In genomic region chrX:109172091-109172602, GRCh38 we compare ENCODE assay signal across 35 cellular contexts.
DNase-seq lines count a peak whose midpoint lies in the region; ATAC-seq, FAIRE-seq and TF ChIP-seq lines count a peak whose summit lies in the region.
"Had no signal": no experiment of that assay in that cellular context is flagged by ENCODE, and none has a peak within 500 bp of the region (broad histone marks: within the 10 kb centered on the region; RNA-seq: fewer than 3 reads in every experiment).

No MANE protein-coding gene starts in this region.

- TF ChIP-seq POLR2A in gastroesophageal sphincter (IDR thresholded peaks at IDR 0.05) (no peak), transverse colon (IDR thresholded peaks at IDR 0.05) (no peak)

- H3K4me3 ChIP-seq in gastroesophageal sphincter (no peak overlapping the region), kidney (ENCODE audit: low read length in 2 of 2) (no peak overlapping the region), upper lobe of right lung (no peak overlapping the region), transverse colon (no peak overlapping the region)
- H3K4me3 ChIP-seq: A549; BLaER1; BLaER1 treated with 17β-estradiol and CSF1 and Interleukin-3, amounts not matched to agents 10 nM and 100 nM had no signal

- H3K9me3 Mint-ChIP-seq in chondrocyte (ENCODE audit: low read depth): peaks cover 7% of the 10 kb centered on the region
- H3K9me3 Mint-ChIP-seq: CD4-positive, alpha-beta T cell had no signal

- no peak overlapping the region for H3K4me3 Mint-ChIP-seq in chondrocyte (ENCODE audit: unreplicated experiment)
- H3K4me3 Mint-ChIP-seq: B cell; CD14-positive monocyte; CD4-positive, alpha-beta memory T cell; CD4-positive, alpha-beta T cell; CD4-positive, CD25-positive, alpha-beta regulatory T cell; CD8-positive, alpha-beta memory T cell; CD8-positive, alpha-beta T cell had no signal

- H3K9ac ChIP-seq in kidney (ENCODE audit: low read length in 2 of 2): no peak overlapping the region
- H3K9ac ChIP-seq: BLaER1; BLaER1 treated with 17β-estradiol and CSF1 and Interleukin-3, amounts not matched to agents 10 nM and 100 nM had no signal

- in situ Hi-C loops in transverse colon (cut with MboI; ENCODE audit: low pct_ligation_motif_present in 1 of 4, low pct_unique_long_range_greater_than_20kb in 1 of 4, low sequenced_read_pairs in 3 of 4): no loop called here

- H3K36me3 Mint-ChIP-seq in chondrocyte (ENCODE audit: low read depth): no peaks in the 10 kb centered on the region
- H3K36me3 Mint-ChIP-seq: CD14-positive monocyte; CD4-positive, alpha-beta memory T cell; CD4-positive, CD25-positive, alpha-beta regulatory T cell; CD8-positive, alpha-beta memory T cell; CD8-positive, alpha-beta T cell had no signal

- TF ChIP-seq CTCF in chondrocyte (IDR thresholded peaks at IDR 0.05): no peak
- TF ChIP-seq CTCF in gastroesophageal sphincter (IDR thresholded peaks at IDR 0.05): no peak
- TF ChIP-seq CTCF in kidney (IDR thresholded peaks at IDR 0.05; ENCODE audit: borderline replicate concordance, extremely low read depth, insufficient read depth): no peak
- TF ChIP-seq CTCF in upper lobe of right lung (IDR thresholded peaks at IDR 0.05): no peak
- no peak for TF ChIP-seq CTCF in transverse colon (IDR thresholded peaks at IDR 0.05)

- no peak overlapping the region for H3K27ac Mint-ChIP-seq in chondrocyte (ENCODE audit: unreplicated experiment)
- H3K27ac Mint-ChIP-seq: B cell; CD14-positive monocyte; CD4-positive, alpha-beta memory T cell; CD4-positive, alpha-beta T cell; CD4-positive, CD25-positive, alpha-beta regulatory T cell; CD8-positive, alpha-beta memory T cell; CD8-positive, alpha-beta T cell had no signal

- WGBS in gastroesophageal sphincter (ENCODE audit: low coverage in 1 of 2), 2 donors: no CpG with 5 or more reads among the region's 4 CpGs
- WGBS in transverse colon (ENCODE audit: low coverage in 1 of 2), 2 donors: 77% methylated on average over 4 of the region's 4 CpGs; no CpG with 5 or more reads in 1 of the 2 donors

- H3K9me3 ChIP-seq in gastroesophageal sphincter (peaks cover 0 to 8% (median 0%) of the 10 kb centered on the region in 3 donors), kidney (ENCODE audit: control insufficient read depth in 1 of 2, low read length in 2 of 2) (peaks cover 0 to 3% of the 10 kb centered on the region in 2 donors), upper lobe of right lung (no peaks in the 10 kb centered on the region), transverse colon (no peaks in the 10 kb centered on the region)
- H3K9me3 ChIP-seq: A549, BE2C, Caco-2 had no signal

- intact Hi-C loops in kidney (cut with DNase I): no loop called here
- intact Hi-C loops in Right ventricle myocardium inferior (cut with DNase I): no loop called here
- intact Hi-C loops in upper lobe of right lung (cut with DNase I): no loop called here
- intact Hi-C loops in transverse colon (cut with DNase I; ENCODE audit: low total_unique reads): no loop called here

- H3K4me1 ChIP-seq in gastroesophageal sphincter (no peaks in the 10 kb centered on the region), kidney (ENCODE audit: control insufficient read depth in 1 of 2, insufficient read depth in 1 of 2, low read depth in 1 of 2, low read length in 2 of 2) (no peaks in the 10 kb centered on the region), upper lobe of right lung (no peaks in the 10 kb centered on the region), transverse colon (no peaks in the 10 kb centered on the region)
- H3K4me1 ChIP-seq: A549; BE2C; BLaER1; BLaER1 treated with 17β-estradiol and CSF1 and Interleukin-3, amounts not matched to agents 10 nM and 100 nM; Caco-2 had no signal

- no peak overlapping the region for H3K27ac ChIP-seq in gastroesophageal sphincter
- no peak overlapping the region for H3K27ac ChIP-seq in kidney (ENCODE audit: low read depth in 2 of 2, low read length in 2 of 2)
- H3K27ac ChIP-seq in upper lobe of right lung: no peak overlapping the region
- no peak overlapping the region for H3K27ac ChIP-seq in transverse colon
- H3K27ac ChIP-seq: 22Rv1; A549; BLaER1; BLaER1 treated with 17β-estradiol and CSF1 and Interleukin-3, amounts not matched to agents 10 nM and 100 nM; C4-2B had no signal

- TF ChIP-seq EP300 in gastroesophageal sphincter (IDR thresholded peaks at IDR 0.05) (no peak), transverse colon (IDR thresholded peaks at IDR 0.05; ENCODE audit: low read depth) (no peak)

- peaks cover 2% of the 10 kb centered on the region for H3K27me3 Mint-ChIP-seq in chondrocyte (ENCODE audit: low read depth)
- H3K27me3 Mint-ChIP-seq: B cell; CD4-positive, alpha-beta memory T cell; CD4-positive, alpha-beta T cell; CD4-positive, CD25-positive, alpha-beta regulatory T cell had no signal

- H3K36me3 ChIP-seq in gastroesophageal sphincter (no peaks in the 10 kb centered on the region), kidney (ENCODE audit: control insufficient read depth in 1 of 2, insufficient read depth in 2 of 2, low read length in 2 of 2) (no peaks in the 10 kb centered on the region), upper lobe of right lung (no peaks in the 10 kb centered on the region), transverse colon (no peaks in the 10 kb centered on the region)
- H3K36me3 ChIP-seq: BE2C; BLaER1; BLaER1 treated with 17β-estradiol and CSF1 and Interleukin-3, amounts not matched to agents 10 nM and 100 nM had no signal

- no peaks in the 10 kb centered on the region for H3K4me1 Mint-ChIP-seq in chondrocyte (ENCODE audit: low read depth)
- H3K4me1 Mint-ChIP-seq: B cell; CD14-positive monocyte; CD4-positive, alpha-beta memory T cell; CD4-positive, CD25-positive, alpha-beta regulatory T cell; CD8-positive, alpha-beta memory T cell had no signal

- peak; percentile 86 for DNase-seq in chondrocyte (ENCODE audit: low spot score)
- DNase-seq in kidney: peak; percentile 32
- DNase-seq in Right ventricle myocardium inferior (ENCODE audit: missing footprints): no peak
- DNase-seq in upper lobe of right lung: no peak
- DNase-seq in transverse colon: no peak
- DNase-seq: 8988T; ACHN; AML-193; BE2C; C1 segment of cervical spinal cord; Caco-2; Calu3; CD4-positive, alpha-beta memory T cell; CD4-positive, alpha-beta T cell; CD4-positive, CD25-positive, alpha-beta regulatory T cell; CD8-positive, alpha-beta memory T cell; CD8-positive, alpha-beta T cell; COR-L47; DMS 273 treated with DMSO at 0.1 percent for 48 hours; DMS153; DMS53; DMS79; DMS79 treated with DMSO at 0.1 percent for 48 hours; DND-41; EL had no signal

- H3K27me3 ChIP-seq in gastroesophageal sphincter (no peaks in the 10 kb centered on the region), upper lobe of right lung (no peaks in the 10 kb centered on the region), transverse colon (no peaks in the 10 kb centered on the region)
- H3K27me3 ChIP-seq: BE2C had no signal

- FAIRE-seq in kidney (lab: Jason Lieb, UNC): no peak
- FAIRE-seq: A204.1, D721Med had no signal

- ATAC-seq in gastroesophageal sphincter: peak; percentile 25
- ATAC-seq in Right ventricle myocardium inferior: no peak
- no peak for ATAC-seq in upper lobe of right lung
- ATAC-seq: A549; CD8-positive, alpha-beta T cell had no signal

Comparison
In these comparisons a context has a peak if more than half of its experiments do, and no peak if none do; other contexts are left out.
1. DNase-seq: peak in chondrocyte (single experiment) and kidney (single experiment); none in Right ventricle myocardium inferior (single experiment), upper lobe of right lung (single experiment) and transverse colon (single experiment).